Comparison of ENCODE assay signal across 20 cellular contexts in the genomic region with DNA sequence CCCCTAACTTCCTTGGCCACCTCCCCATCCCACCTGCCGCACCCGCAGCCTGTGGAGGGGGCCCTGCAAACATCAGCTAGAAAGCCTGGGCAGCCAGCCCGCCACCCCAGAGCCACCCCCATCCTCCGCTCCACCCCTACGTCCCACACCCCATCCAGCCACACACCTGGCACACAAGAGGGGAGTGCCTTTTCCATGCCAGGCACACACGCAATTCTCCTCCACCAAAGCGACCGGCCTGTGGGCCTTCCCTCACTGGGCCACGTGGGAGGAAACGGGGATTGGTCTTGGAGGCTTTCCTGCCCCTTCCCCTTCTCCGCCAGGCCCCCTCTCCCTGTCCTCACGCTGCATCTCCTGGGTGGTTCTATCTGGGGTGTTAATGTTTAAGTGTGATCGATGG. TPM values are rescaled to one million over a fixed set of nuclear protein-coding genes. Genes with fewer than 3 reads are reported as not detected.
DNase-seq lines count a peak whose midpoint lies in the region; ATAC-seq and TF ChIP-seq lines count a peak whose summit lies in the region.
"Had no signal": no experiment of that assay in that cellular context is flagged by ENCODE, and none has a peak within 500 bp of the region (broad histone marks: within the 10 kb centered on the region; RNA-seq: fewer than 3 reads in every experiment).

No MANE protein-coding gene starts in this region.

- H3K27me3 Mint-ChIP-seq in endodermal cell (ENCODE audit: insufficient read depth) = peaks cover 24% of the 10 kb centered on the region

- peak overlapping the region; percentile 22 for H2BK12ac ChIP-seq in neuronal stem cell (ENCODE audit: low read length)

- H3K27me3 ChIP-seq in H7 (ENCODE audit: control insufficient read depth, insufficient read depth, low read length) (no peaks in the 10 kb centered on the region), endodermal cell (ENCODE audit: control insufficient read depth, insufficient read depth, low read length, poor library complexity, severe bottlenecking) (no peaks in the 10 kb centered on the region), neuronal stem cell (ENCODE audit: control insufficient read depth in 3 of 3, insufficient read depth in 3 of 3, low read depth in 1 of 3, low read length in 3 of 3) (peaks cover 0 to 7% (median 0%) of the 10 kb centered on the region in 3 experiments), upper lobe of right lung (peaks cover 36% of the 10 kb centered on the region)

- no peak overlapping the region for H3K27ac Mint-ChIP-seq in endodermal cell
- H3K27ac Mint-ChIP-seq: CD8-positive, alpha-beta T cell; GM23338 had no signal

- H3K4me1 ChIP-seq in endodermal cell (ENCODE audit: control insufficient read depth, insufficient read depth, low read length) (no peaks in the 10 kb centered on the region), neuronal stem cell (ENCODE audit: control insufficient read depth in 2 of 2, insufficient read depth in 1 of 2, low read depth in 1 of 2, low read length in 2 of 2) (no peaks in the 10 kb centered on the region), upper lobe of right lung (no peaks in the 10 kb centered on the region)
- H3K4me1 ChIP-seq: BLaER1, Caco-2 had no signal

- no peak overlapping the region for H3K23ac ChIP-seq in neuronal stem cell (ENCODE audit: low read depth, low read length, poor library complexity)

- H2BK15ac ChIP-seq in neuronal stem cell (ENCODE audit: low read length) = peak overlapping the region; percentile 89

- H4K8ac ChIP-seq in neuronal stem cell (ENCODE audit: low read depth, low read length) = no peak overlapping the region

- H2BK5ac ChIP-seq in neuronal stem cell (ENCODE audit: low read length) = no peak overlapping the region

- no peak overlapping the region for H2AFZ ChIP-seq in neuronal stem cell (ENCODE audit: low read length)

- intact Hi-C loops in upper lobe of right lung (cut with DNase I) (no loop called here), sciatic nerve (cut with DNase I) (no loop called here)

- H3K4ac ChIP-seq in neuronal stem cell (ENCODE audit: low read length) = peak overlapping the region; percentile 84

- no peaks in the 10 kb centered on the region for H3K79me1 ChIP-seq in neuronal stem cell (ENCODE audit: low read depth, low read length)

- peak overlapping the region; percentile 56 for H3K14ac ChIP-seq in neuronal stem cell (ENCODE audit: low read length)

- H3K4me1 Mint-ChIP-seq in endodermal cell = no peaks in the 10 kb centered on the region

- H3K4me3 ChIP-seq in H7 (ENCODE audit: insufficient read depth, low read depth, low read length) (no peak overlapping the region), endodermal cell (ENCODE audit: low read length) (no peak overlapping the region), neuronal stem cell (ENCODE audit: low read length in 2 of 2) (no peak overlapping the region), upper lobe of right lung (no peak overlapping the region)
- H3K4me3 ChIP-seq: BLaER1, GM12878, GM23338 had no signal

- DNase-seq in H7 (peak; percentile 45), endodermal cell (peak; percentile 33), neuronal stem cell (ENCODE audit: low spot score) (no peak), upper lobe of right lung (peak; percentile 44), sciatic nerve (ENCODE audit: low spot score) (no peak)
- DNase-seq: Caco-2; CD4-positive, CD25-positive, alpha-beta regulatory T cell; CD8-positive, alpha-beta T cell; DMS153; DND-41; HCEC 1CT had no signal

- no peak for ATAC-seq in upper lobe of right lung
- ATAC-seq in sciatic nerve = no peak
- no peak for ATAC-seq in HG02884 (IDR thresholded peaks at IDR 0.05; ENCODE audit: unreplicated experiment)
- ATAC-seq in HG02763 (IDR thresholded peaks at IDR 0.05; ENCODE audit: unreplicated experiment) = no peak
- ATAC-seq in GM18858 (IDR thresholded peaks at IDR 0.05; ENCODE audit: unreplicated experiment) = no peak
- ATAC-seq: CD8-positive, alpha-beta T cell; GM12878 had no signal

- H3K27ac ChIP-seq in endodermal cell (ENCODE audit: low read depth, low read length) (no peak overlapping the region), neuronal stem cell (replicated peaks; ENCODE audit: low read length) (no peak overlapping the region), upper lobe of right lung (no peak overlapping the region)
- H3K27ac ChIP-seq: 22Rv1, BLaER1, C4-2B had no signal

- no peak overlapping the region for H2BK120ac ChIP-seq in neuronal stem cell (ENCODE audit: low read depth, low read length)

- 95% methylated on average over 11 of the region's 13 CpGs; no CpG with 5 or more reads in 1 of the 2 experiments for WGBS in endodermal cell (ENCODE audit: insufficient coverage in 1 of 2, insufficient read length in 1 of 2), 2 experiments
- no CpG with 5 or more reads among the region's 13 CpGs for WGBS in neuronal stem cell (ENCODE audit: extremely low coverage in 2 of 2, insufficient read length in 2 of 2, insufficient replicate concordance in 1 of 2), 2 donors

- peaks cover 8% of the 10 kb centered on the region for H3K9me3 Mint-ChIP-seq in endodermal cell
- H3K9me3 Mint-ChIP-seq: CD8-positive, alpha-beta T cell had no signal

- no peak overlapping the region for H3K4me2 ChIP-seq in neuronal stem cell (ENCODE audit: insufficient read depth, low read length, poor library complexity, severe bottlenecking)
- H3K4me2 ChIP-seq: BLaER1, GM23338 had no signal

- H3K36me3 ChIP-seq in H7 (replicated peaks; ENCODE audit: control insufficient read depth, insufficient read depth, low read length) (no peaks in the 10 kb centered on the region), endodermal cell (ENCODE audit: control insufficient read depth, insufficient read depth, low read length) (no peaks in the 10 kb centered on the region), neuronal stem cell (replicated peaks in 1 of 2; ENCODE audit: control insufficient read depth in 2 of 2, insufficient read depth in 2 of 2, low read length in 2 of 2) (no peaks in the 10 kb centered on the region), upper lobe of right lung (no peaks in the 10 kb centered on the region)
- H3K36me3 ChIP-seq: BLaER1 had no signal

- H4K91ac ChIP-seq in neuronal stem cell (ENCODE audit: low read depth, low read length, poor library complexity) = no peak overlapping the region

- TF ChIP-seq CTCF in endodermal cell (conservative IDR thresholded peaks at IDR 0.05) = no peak
- no peak for TF ChIP-seq CTCF in upper lobe of right lung (IDR thresholded peaks at IDR 0.05)

- H2AK5ac ChIP-seq in neuronal stem cell (ENCODE audit: low read depth, low read length) = peak overlapping the region; percentile 11

- no peak overlapping the region for H3K18ac ChIP-seq in neuronal stem cell (ENCODE audit: low read length)

- H3K36me3 Mint-ChIP-seq in endodermal cell (ENCODE audit: low read depth) = no peaks in the 10 kb centered on the region
- H3K36me3 Mint-ChIP-seq: CD4-positive, CD25-positive, alpha-beta regulatory T cell; CD8-positive, alpha-beta T cell had no signal

- H3K9me3 ChIP-seq in endodermal cell (ENCODE audit: control insufficient read depth, low read length) = no peaks in the 10 kb centered on the region
- no peaks in the 10 kb centered on the region for H3K9me3 ChIP-seq in neuronal stem cell (replicated peaks in 1 of 2; ENCODE audit: control insufficient read depth in 2 of 2, insufficient read depth in 1 of 2, low read depth in 1 of 2, low read length in 2 of 2)
- no peaks in the 10 kb centered on the region for H3K9me3 ChIP-seq in upper lobe of right lung
- H3K9me3 ChIP-seq: BLaER1, Caco-2 had no signal

- H3K9ac ChIP-seq in endodermal cell (ENCODE audit: extremely low read depth, low read length, poor library complexity, severe bottlenecking) (no peak overlapping the region), neuronal stem cell (ENCODE audit: low read depth, low read length, poor library complexity) (no peak overlapping the region)
- H3K9ac ChIP-seq: BLaER1 had no signal

- no peak overlapping the region for H3K4me3 Mint-ChIP-seq in endodermal cell
- H3K4me3 Mint-ChIP-seq: B cell; CD4-positive, CD25-positive, alpha-beta regulatory T cell; CD8-positive, alpha-beta T cell; GM23338 had no signal

RNA-seq across cellular contexts. Expression of a gene that starts 48.7 kb away (rescaled TPM):
- 8.9 and 9.3 TPM in 2 replicates for total RNA-seq in H7 (2014; rRNA removed; shearing (Covaris generic))
- 10 to 100 TPM; 22.4 to 40.2 TPM for total RNA-seq in endodermal cell
- 10.8 TPM for polyA plus RNA-seq in endodermal cell (2013, experiment 1 of 2)
- polyA plus RNA-seq in endodermal cell (2013, experiment 2 of 2) = 10.1 TPM
- 12.5 TPM for polyA plus RNA-seq in neuronal stem cell (2013, experiment 1 of 2)
- polyA plus RNA-seq in neuronal stem cell (2013, experiment 2 of 2) = 13.1 TPM
- 21.7 TPM for total RNA-seq in upper lobe of right lung
- total RNA-seq in sciatic nerve = 69.3 TPM

Comparison
In these comparisons a context has a peak if more than half of its experiments do, and no peak if none do; other contexts are left out.
1. DNase-seq: peak in H7 (single experiment), endodermal cell (single experiment) and upper lobe of right lung (single experiment); none in neuronal stem cell (single experiment) and sciatic nerve (single experiment).